16 cellular contexts compared by ENCODE assay signal in genomic region chr11:95055273-95055897, GRCh38. TPM values are rescaled to one million over a fixed set of nuclear protein-coding genes. Genes with fewer than 3 reads are reported as not detected.
DNase-seq lines count a peak whose midpoint lies in the region; ATAC-seq and TF ChIP-seq lines count a peak whose summit lies in the region.
"Had no signal": no experiment of that assay in that cellular context is flagged by ENCODE, and none has a peak within 500 bp of the region (broad histone marks: within the 10 kb centered on the region; RNA-seq: fewer than 3 reads in every experiment).

No MANE protein-coding gene starts in this region.

- no peak for TF ChIP-seq POLR2A in GM18505 (IDR thresholded peaks at IDR 0.05; ENCODE audit: borderline replicate concordance, extremely low read depth, insufficient read depth, insufficient read length)

- H3K36me3 Mint-ChIP-seq in HFFc6 (ENCODE audit: low read depth), result no peaks in the 10 kb centered on the region

- no peaks in the 10 kb centered on the region for H3K4me1 Mint-ChIP-seq in HFFc6 (ENCODE audit: low read depth)
- H3K4me1 Mint-ChIP-seq: nephron had no signal

- no peaks in the 10 kb centered on the region for H3K9me3 Mint-ChIP-seq in HFFc6

- H3K27me3 Mint-ChIP-seq in HFFc6 (ENCODE audit: insufficient read depth), result peaks cover 11% of the 10 kb centered on the region

- ATAC-seq in GM18505 (IDR thresholded peaks at IDR 0.05; ENCODE audit: unreplicated experiment) (peak; percentile 98), GM19467 (IDR thresholded peaks at IDR 0.05; ENCODE audit: unreplicated experiment) (peak; percentile 84), HG02840 (IDR thresholded peaks at IDR 0.05; ENCODE audit: low FRiP score, unreplicated experiment) (peak; percentile 88), HG03442 (IDR thresholded peaks at IDR 0.05; ENCODE audit: unreplicated experiment) (peak; percentile 99)

- TF ChIP-seq CTCF in HFFc6 (IDR thresholded peaks at IDR 0.05), result no peak

- no peak overlapping the region for H3K4me3 Mint-ChIP-seq in HFFc6
- H3K4me3 Mint-ChIP-seq: nephron had no signal

- DNase-seq in activated naive CD4-positive, alpha-beta T cell treated with anti-CD3 and anti-CD28 coated beads, Interleukin-2, amount 50 U/mL, for 16 hours, result no peak
- DNase-seq in HFFc6 (no peak), DMS53 treated with DMSO at 0.1 percent for 48 hours (lab: John Stamatoyannopoulos, UW; ENCODE audit: unreplicated experiment) (no peak), NCI-H2107 treated with DMSO at 0.1 percent for 48 hours (lab: John Stamatoyannopoulos, UW; ENCODE audit: unreplicated experiment) (no peak)
- DNase-seq: activated CD8-positive, alpha-beta memory T cell treated with anti-CD3 and anti-CD28 coated beads, Interleukin-2, amount 50 U/mL, for 4 hours; amygdala; dorsolateral prefrontal cortex; foreskin fibroblast had no signal

- no peak overlapping the region for H3K27ac Mint-ChIP-seq in HFFc6
- H3K27ac Mint-ChIP-seq: nephron had no signal

RNA-seq across cellular contexts. Expression of gene KDM4F, which starts 6.2 kb away (rescaled TPM):
- total RNA-seq in HFFc6 (2021; fragmentation: NEBNext Ultra II Directional; extraction: Animal tissue kit (Norgen Biotek cat#: 25700)), result not detected
- total RNA-seq: dorsolateral prefrontal cortex, M059J, NCI-H460, ureter had no signal

RNA-seq across cellular contexts. Expression of gene SRSF8, which starts 11.3 kb away (rescaled TPM):
- total RNA-seq in HFFc6 (2021; fragmentation: NEBNext Ultra II Directional; extraction: Animal tissue kit (Norgen Biotek cat#: 25700)), result 10 to 100 TPM; 27.7 to 35.6 (median 32.6) TPM

RNA-seq across cellular contexts. Expression of gene KDM4E, which starts 30.3 kb away (rescaled TPM):
- total RNA-seq in HFFc6 (2021; fragmentation: NEBNext Ultra II Directional; extraction: Animal tissue kit (Norgen Biotek cat#: 25700)), result not detected
- total RNA-seq: dorsolateral prefrontal cortex, M059J, NCI-H460, ureter had no signal

RNA-seq across cellular contexts. Expression of gene ENDOD1, which starts 34.3 kb away (rescaled TPM):
- total RNA-seq in HFFc6 (2021; fragmentation: NEBNext Ultra II Directional; extraction: Animal tissue kit (Norgen Biotek cat#: 25700)), result 10 to 100 TPM; 23.1 to 27.3 (median 25.3) TPM
